In genomic region chr9:79565245-79565644, GRCh38 we compare ENCODE assay signal across 8 cellular contexts. TPM values are rescaled to one million over a fixed set of nuclear protein-coding genes. Genes with fewer than 3 reads are reported as not detected.
DNase-seq lines count a peak whose midpoint lies in the region; ATAC-seq lines count a peak whose summit lies in the region.

No MANE protein-coding gene starts in this region.

- H3K27me3 Mint-ChIP-seq in activated T-cell treated with anti-CD3 and anti-CD28 coated beads, Interleukin-2, amount 50 U/mL, for 72 hours (ENCODE audit: low read depth), result peaks cover 12% of the 10 kb centered on the region

- peaks cover 0 to 2% of the 10 kb centered on the region in 2 donors for H3K36me3 Mint-ChIP-seq in activated T-cell treated with anti-CD3 and anti-CD28 coated beads, Interleukin-2, amount 50 U/mL, for 72 hours (ENCODE audit: insufficient read depth in 2 of 2)

- DNase-seq in activated T-cell treated with anti-CD3 and anti-CD28 coated beads, Interleukin-2, amount 50 U/mL, for 72 hours, result peak; percentile 38 to 50
- DNase-seq in 8988T (no peak), NCI-H1694 treated with DMSO at 0.1 percent for 48 hours (lab: John Stamatoyannopoulos, UW) (no peak), DMS114 treated with DMSO at 0.1 percent for 48 hours (lab: John Stamatoyannopoulos, UW; ENCODE audit: unreplicated experiment) (no peak), A172 (ENCODE audit: low spot score) (no peak)

- no peak overlapping the region for H3K27ac Mint-ChIP-seq in activated T-cell treated with anti-CD3 and anti-CD28 coated beads, Interleukin-2, amount 50 U/mL, for 72 hours

- no peaks in the 10 kb centered on the region for H3K9me3 Mint-ChIP-seq in activated T-cell treated with anti-CD3 and anti-CD28 coated beads, Interleukin-2, amount 50 U/mL, for 72 hours

- H3K4me1 Mint-ChIP-seq in activated T-cell treated with anti-CD3 and anti-CD28 coated beads, Interleukin-2, amount 50 U/mL, for 72 hours (ENCODE audit: low read depth), result peaks cover 19% of the 10 kb centered on the region

- peak; percentile 89 for ATAC-seq in GM18517 (IDR thresholded peaks at IDR 0.05; ENCODE audit: unreplicated experiment)
- peak; percentile 96 for ATAC-seq in GM21360 (IDR thresholded peaks at IDR 0.05; ENCODE audit: unreplicated experiment)
- ATAC-seq in HG03196 (IDR thresholded peaks at IDR 0.05; ENCODE audit: unreplicated experiment), result peak; percentile 92
- peak; percentile 96 to 97 for ATAC-seq in activated T-cell treated with anti-CD3 and anti-CD28 coated beads, Interleukin-2, amount 50 U/mL, for 72 hours (replicated peaks in 1 of 2)

- H3K4me3 Mint-ChIP-seq in activated T-cell treated with anti-CD3 and anti-CD28 coated beads, Interleukin-2, amount 50 U/mL, for 72 hours, result no peak overlapping the region

RNA-seq across cellular contexts. Expression of gene TLE4, which starts 6.5 kb away (rescaled TPM):
- total RNA-seq in activated T-cell treated with anti-CD3 and anti-CD28 coated beads, Interleukin-2, amount 50 U/mL, for 72 hours, result 10 to 100 TPM; 35.3 to 38.5 TPM
- 337 and 363 TPM in 2 replicates for total RNA-seq in A172 (2014; rRNA removed; shearing (Covaris generic))

Comparison
In these comparisons a context has a peak if more than half of its experiments do, and no peak if none do; other contexts are left out.
1. DNase-seq: peak in activated T-cell treated with anti-CD3 and anti-CD28 coated beads, Interleukin-2, amount 50 U/mL, for 72 hours (2 of 2); none in 8988T (single experiment), NCI-H1694 treated with DMSO at 0.1 percent for 48 hours (single experiment), DMS114 treated with DMSO at 0.1 percent for 48 hours (single experiment) and A172 (single experiment).
2. Peak in every context shown above with its lines, with median percentiles within 50 percentile points of each other: ATAC-seq.